1 cellular context compared by ENCODE assay signal in genomic region chr1:24105368-24106160, GRCh38.
TF ChIP-seq lines count a peak whose summit lies in the region.

No MANE protein-coding gene starts in this region.

TF ChIP-seq in H1, 55 proteins besides CTCF, POLR2A, EP300 and RAD21:
- TF ChIP-seq YY1 (IDR thresholded peaks at IDR 0.05; ENCODE audit: low read depth, low read length): no peak
- TF ChIP-seq RXRA (IDR thresholded peaks at IDR 0.05; ENCODE audit: insufficient read depth, low read depth, low read length): no peak
- TF ChIP-seq RBBP5 (IDR thresholded peaks at IDR 0.05; ENCODE audit: borderline replicate concordance, low read depth, low read length): no peak
- TF ChIP-seq SIX5 (IDR thresholded peaks at IDR 0.05; ENCODE audit: low read depth, low read length): no peak
- TF ChIP-seq GTF2F1 (IDR thresholded peaks at IDR 0.05; ENCODE audit: borderline replicate concordance, low read depth, low read length): no peak
- no peak for TF ChIP-seq KDM5A (IDR thresholded peaks at IDR 0.05; ENCODE audit: low read length)
- TF ChIP-seq ATF2 (IDR thresholded peaks at IDR 0.05; ENCODE audit: low read length): no peak
- TF ChIP-seq NANOG (IDR thresholded peaks at IDR 0.05; ENCODE audit: insufficient read depth, low read depth, low read length, poor library complexity, severe bottlenecking): no peak
- TF ChIP-seq RNF2 (IDR thresholded peaks at IDR 0.05; ENCODE audit: borderline replicate concordance, low read depth, low read length, missing control alignments, poor library complexity, severe bottlenecking): no peak
- TF ChIP-seq EGR1 (IDR thresholded peaks at IDR 0.05; ENCODE audit: borderline replicate concordance, low read depth, low read length): no peak
- TF ChIP-seq BRCA1 (IDR thresholded peaks at IDR 0.05; ENCODE audit: low read depth, low read length): no peak
- no peak for TF ChIP-seq BCL11A (IDR thresholded peaks at IDR 0.05; ENCODE audit: low read depth in 2 of 2, low read length in 2 of 2)
- no peak for TF ChIP-seq NRF1 (IDR thresholded peaks at IDR 0.05; ENCODE audit: low read depth, low read length)
- no peak for TF ChIP-seq KDM4A (IDR thresholded peaks at IDR 0.05; ENCODE audit: low read depth, low read length, severe bottlenecking)
- TF ChIP-seq SP1 (IDR thresholded peaks at IDR 0.05; ENCODE audit: low read depth, low read length): no peak
- no peak for TF ChIP-seq HDAC2 (IDR thresholded peaks at IDR 0.05; ENCODE audit: borderline replicate concordance in 1 of 2, low read depth in 2 of 2, low read length in 2 of 2)
- no peak for TF ChIP-seq TBP (IDR thresholded peaks at IDR 0.05; ENCODE audit: low read depth, low read length)
TF ChIP-seq in H1: peak in this region for 0.
